10 cellular contexts compared by ENCODE assay signal in the genomic region with DNA sequence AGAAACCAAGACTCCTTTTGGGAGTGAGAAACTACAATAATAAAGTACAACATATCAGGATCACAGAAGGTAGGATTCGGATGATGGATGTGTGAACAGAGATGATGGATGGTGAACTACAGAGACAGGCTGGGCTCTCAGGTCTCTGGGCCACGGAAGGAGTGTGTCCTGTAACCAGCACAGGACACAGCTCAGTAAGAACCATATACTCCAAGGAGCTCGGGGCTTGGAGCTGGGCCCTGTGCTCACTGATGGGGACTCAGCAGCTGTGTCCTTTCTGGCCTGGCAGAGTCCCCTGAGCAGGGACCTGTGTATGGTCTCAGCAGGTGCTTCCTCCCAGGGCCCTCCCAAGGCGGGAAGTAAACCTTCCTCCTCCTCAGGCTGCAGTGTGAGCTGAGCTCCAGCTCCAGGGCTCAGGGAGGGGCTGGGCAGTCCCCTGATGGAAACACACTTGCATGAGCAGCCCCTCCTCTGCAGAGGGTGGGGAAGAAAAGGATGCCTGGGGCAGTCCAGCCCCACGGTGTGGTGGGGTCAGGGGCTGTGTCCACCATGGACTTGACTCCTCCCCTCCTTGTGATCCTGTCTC.
"Had no signal": no experiment of that assay in that cellular context is flagged by ENCODE, and none has a peak within 500 bp of the region (broad histone marks: within the 10 kb centered on the region; RNA-seq: fewer than 3 reads in every experiment).

No MANE protein-coding gene starts in this region.

- H3K4me1 ChIP-seq: thyroid gland, vagina had no signal

- H3K4me3 ChIP-seq: thyroid gland, vagina had no signal

- DNase-seq: activated CD4-positive, alpha-beta memory T cell treated with anti-CD3 and anti-CD28 coated beads for 36 hours; activated gamma-delta T cell treated with Interleukin-2 at 50 U/mL for 16 hours; activated naive CD8-positive, alpha-beta T cell treated with anti-CD3 and anti-CD28 coated beads for 36 hours; activated T-cell treated with anti-CD3 and anti-CD28 coated beads, Interleukin-2, amount 50 U/mL, for 4 hours; brain microvascular endothelial cell; dermis blood vessel endothelial cell; stimulated activated CD4-positive, alpha-beta T cell treated with anti-CD3 and anti-CD28 coated beads, Interleukin-15, amount 100 ng/mL, for 24 hours; stimulated activated CD4-positive, alpha-beta T cell treated with anti-CD3 and anti-CD28 coated beads, Interleukin-4, amount 100 ng/mL, for 24 hours; thyroid gland had no signal

- H3K9me3 ChIP-seq: thyroid gland, vagina had no signal

- H3K27ac ChIP-seq: brain microvascular endothelial cell, thyroid gland, vagina had no signal

- ATAC-seq: activated T-cell treated with anti-CD3 and anti-CD28 coated beads, Interleukin-2, amount 50 U/mL, for 4 hours had no signal

- H3K36me3 ChIP-seq: brain microvascular endothelial cell, thyroid gland, vagina had no signal
